ENCODE assay signal across 17 cellular contexts in genomic region chr20:47788741-47789080, GRCh38. TPM values are rescaled to one million over a fixed set of nuclear protein-coding genes. Genes with fewer than 3 reads are reported as not detected.
DNase-seq lines count a peak whose midpoint lies in the region; ATAC-seq and TF ChIP-seq lines count a peak whose summit lies in the region.
"Had no signal": no experiment of that assay in that cellular context is flagged by ENCODE, and none has a peak within 500 bp of the region (broad histone marks: within the 10 kb centered on the region; RNA-seq: fewer than 3 reads in every experiment).

No MANE protein-coding gene starts in this region.

- H3K79me1 ChIP-seq in mesenchymal stem cell (replicated peaks; ENCODE audit: low read length, poor library complexity, severe bottlenecking): peaks cover 3% of the 10 kb centered on the region

- H2AK5ac ChIP-seq in mesenchymal stem cell (ENCODE audit: low read length, severe bottlenecking): no peak overlapping the region

- BruUV-seq in MCF 10A (replicated peaks; lab: Mats Ljungman, UMichigan) (no TSS peak), mammary epithelial cell (replicated peaks; lab: Mats Ljungman, UMichigan) (no TSS peak)

- H3K79me2 ChIP-seq in mammary epithelial cell (ENCODE audit: insufficient read depth, low read length): peaks cover 12% of the 10 kb centered on the region

- no peaks in the 10 kb centered on the region for H4K20me1 ChIP-seq in mammary epithelial cell (ENCODE audit: insufficient read depth, low read length)

- no peak for DNase-seq in MCF 10A (ENCODE audit: unreplicated experiment)
- DNase-seq in mammary epithelial cell: no peak
- no peak for DNase-seq in mesenchymal stem cell
- DNase-seq in GM19238 (ENCODE audit: insufficient read length, low spot score): no peak
- DNase-seq in SIG-M5 treated with dmso at 0.1 percent for 504 hours (lab: John Stamatoyannopoulos, UW; ENCODE audit: unreplicated experiment): no peak
- DNase-seq: CD8-positive, alpha-beta T cell; COR-L47; DMS153; EL; GDM1; GM23248 had no signal

- 97% methylated on average over 8 of the region's 11 CpGs for WGBS in mammary epithelial cell (ENCODE audit: low coverage, missing lambda C conversion rate)
- 84% methylated on average over 11 of the region's 11 CpGs for WGBS in mesenchymal stem cell

- peaks cover 46% of the 10 kb centered on the region for H3K4me1 Mint-ChIP-seq in MCF 10A (ENCODE audit: insufficient read depth, unreplicated experiment)

- no peaks in the 10 kb centered on the region for H3K27me3 ChIP-seq in mammary epithelial cell (ENCODE audit: insufficient read depth, low read length)
- H3K27me3 ChIP-seq in mesenchymal stem cell (ENCODE audit: control insufficient read depth in 1 of 2, insufficient read depth in 1 of 2, low read length in 2 of 2): peaks cover 13 to 43% of the 10 kb centered on the region in 2 experiments
- H3K27me3 ChIP-seq in rectal smooth muscle tissue (ENCODE audit: control insufficient read depth, insufficient read depth, low read length): no peaks in the 10 kb centered on the region

- H3K36me3 Mint-ChIP-seq in MCF 10A (ENCODE audit: insufficient read depth, unreplicated experiment): peaks cover 14% of the 10 kb centered on the region
- H3K36me3 Mint-ChIP-seq: CD8-positive, alpha-beta T cell had no signal

- in situ Hi-C loops in mammary epithelial cell (cut with MboI; ENCODE audit: low sequenced_read_pairs in 2 of 2): loop anchor here (5.0 to 10.0 kb wide), 5 partner anchors 139 to 836 kb away; no protein-coding TSS in a partner anchor

- no peak overlapping the region for H2BK5ac ChIP-seq in mesenchymal stem cell (ENCODE audit: low read depth, low read length, poor library complexity, severe bottlenecking)

- no peaks in the 10 kb centered on the region for H3K9me3 Mint-ChIP-seq in MCF 10A (ENCODE audit: unreplicated experiment)
- H3K9me3 Mint-ChIP-seq: CD8-positive, alpha-beta T cell had no signal

- H2BK12ac ChIP-seq in mesenchymal stem cell (ENCODE audit: low read length in 2 of 2): peak overlapping the region; percentile 73 to 75

- no peak overlapping the region for H3K9ac ChIP-seq in mammary epithelial cell (ENCODE audit: insufficient read depth, low read length)
- no peak overlapping the region for H3K9ac ChIP-seq in mesenchymal stem cell (ENCODE audit: low read length)
- no peak overlapping the region for H3K9ac ChIP-seq in rectal smooth muscle tissue (ENCODE audit: low read length)
- H3K9ac ChIP-seq: GM23248 had no signal

- CTCF ChIA-PET in MCF 10A (lab: Yijun Ruan, JAX): interaction anchor here (0.6 to 1.2 kb wide), 5 partner anchors 10 to 833 kb away, joined by 3 to 15 read pairs (median 3); no protein-coding TSS in a partner anchor
- CTCF ChIA-PET in mammary epithelial cell (lab: Charles Lee; ENCODE audit: low non-redundant PET): no interaction called here

- H3K4me2 ChIP-seq in mammary epithelial cell (ENCODE audit: insufficient read depth, low read depth, low read length): no peak overlapping the region
- H3K4me2 ChIP-seq in mesenchymal stem cell (ENCODE audit: low read length, poor library complexity, severe bottlenecking): no peak overlapping the region

- no peak overlapping the region for H3K4me3 Mint-ChIP-seq in MCF 10A (ENCODE audit: unreplicated experiment)
- H3K4me3 Mint-ChIP-seq: CD8-positive, alpha-beta T cell had no signal

- peak overlapping the region; percentile 66 for H4K91ac ChIP-seq in mesenchymal stem cell (ENCODE audit: low read length)

- H3K9me3 ChIP-seq in mammary epithelial cell (replicated peaks; ENCODE audit: insufficient read depth, low read length) (no peaks in the 10 kb centered on the region), mesenchymal stem cell (ENCODE audit: control insufficient read depth, low read length) (no peaks in the 10 kb centered on the region)

- H3K23ac ChIP-seq in mesenchymal stem cell (ENCODE audit: low read length in 2 of 2): no peak overlapping the region

- H3K27ac Mint-ChIP-seq in MCF 10A (ENCODE audit: low read depth, unreplicated experiment): peak overlapping the region; percentile 94
- H3K27ac Mint-ChIP-seq: CD14-positive monocyte; CD8-positive, alpha-beta T cell had no signal

- TF ChIP-seq CTCF in MCF 10A (IDR thresholded peaks at IDR 0.05; ENCODE audit: unreplicated experiment) (no peak), mammary epithelial cell (conservative IDR thresholded peaks at IDR 0.05 in 1 of 2, IDR thresholded peaks at IDR 0.05 in 1 of 2; ENCODE audit: extremely low read depth in 1 of 2, insufficient read depth in 1 of 2, low read depth in 1 of 2, low read length in 2 of 2) (no peak)

- POLR2A ChIA-PET in MCF 10A (lab: Yijun Ruan, JAX): interaction anchor here (0.6 to 2.8 kb wide), 7 partner anchors 56 to 1111 kb away, joined by 3 to 23 read pairs (median 3); no protein-coding TSS in a partner anchor

- peak overlapping the region in 1 of 2 experiments; percentile 72 for H3K14ac ChIP-seq in mesenchymal stem cell (ENCODE audit: low read length in 2 of 2)

- H3K4ac ChIP-seq in mesenchymal stem cell (ENCODE audit: low read depth in 1 of 2, low read length in 2 of 2): peak overlapping the region; percentile 1 to 41

- H2BK120ac ChIP-seq in mesenchymal stem cell (ENCODE audit: low read depth, low read length): peak overlapping the region; percentile 11

- H2AFZ ChIP-seq in mammary epithelial cell (ENCODE audit: low read depth, low read length) (no peak overlapping the region), mesenchymal stem cell (ENCODE audit: low read depth, low read length) (no peak overlapping the region)
- H2AFZ ChIP-seq: GM23248 had no signal

- no peaks in the 10 kb centered on the region for H3K36me3 ChIP-seq in mammary epithelial cell (ENCODE audit: insufficient read depth, low read length)
- H3K36me3 ChIP-seq in mesenchymal stem cell (ENCODE audit: control insufficient read depth in 1 of 2, insufficient read depth in 2 of 2, low read depth in 1 of 2, low read length in 2 of 2): no peaks in the 10 kb centered on the region
- H3K36me3 ChIP-seq in rectal smooth muscle tissue (ENCODE audit: control insufficient read depth, insufficient read depth, low read length): no peaks in the 10 kb centered on the region

- no peaks in the 10 kb centered on the region for H3K27me3 Mint-ChIP-seq in MCF 10A (ENCODE audit: insufficient read depth, unreplicated experiment)

- H3K4me1 ChIP-seq in mammary epithelial cell (ENCODE audit: insufficient read depth, low read length) (peaks cover 54% of the 10 kb centered on the region), mesenchymal stem cell (ENCODE audit: control insufficient read depth, insufficient read depth, low read depth, low read length) (peaks cover 23% of the 10 kb centered on the region), rectal smooth muscle tissue (ENCODE audit: control insufficient read depth, insufficient read depth, low read length) (peaks cover 24% of the 10 kb centered on the region)

- peak overlapping the region; percentile 4 for H2BK15ac ChIP-seq in mesenchymal stem cell (ENCODE audit: low read depth, poor library complexity, severe bottlenecking)

- peak overlapping the region; percentile 25 to 84 for H3K18ac ChIP-seq in mesenchymal stem cell (ENCODE audit: low read depth in 1 of 2, low read length in 2 of 2)

- ATAC-seq in HG02884 (IDR thresholded peaks at IDR 0.05; ENCODE audit: unreplicated experiment) (no peak), HG03025 (IDR thresholded peaks at IDR 0.05; ENCODE audit: low FRiP score, unreplicated experiment) (no peak)
- ATAC-seq: CD8-positive, alpha-beta T cell; HCT116 had no signal

- no peak overlapping the region for H4K8ac ChIP-seq in mesenchymal stem cell (ENCODE audit: low read length)

- dilution Hi-C loops in mammary epithelial cell (cut with HindIII; ENCODE audit: low sequenced_read_pairs): loop anchor here (10.0 kb wide), 1 partner anchor 114 kb away; no protein-coding TSS in a partner anchor

- H3K27ac ChIP-seq in mammary epithelial cell (ENCODE audit: insufficient read depth, low read depth, low read length) (no peak overlapping the region), mesenchymal stem cell (ENCODE audit: low read length, poor library complexity, severe bottlenecking) (no peak overlapping the region), rectal smooth muscle tissue (ENCODE audit: low read depth, low read length) (peak overlapping the region; percentile 43)
- H3K27ac ChIP-seq: 22Rv1, GM23248 had no signal

- intact Hi-C loops in MCF 10A (cut with micrococcal nuclease) (no loop called here), mammary epithelial cell (cut with micrococcal nuclease) (loop anchor here (5.0 kb wide), 1 partner anchor 224 kb away; no protein-coding TSS in a partner anchor)

- H3K4me3 ChIP-seq in mammary epithelial cell (replicated peaks in 1 of 3; ENCODE audit: insufficient read depth in 1 of 3, low read depth in 2 of 3, low read length in 3 of 3) (no peak overlapping the region), mesenchymal stem cell (ENCODE audit: insufficient read depth in 1 of 2, low read depth in 1 of 2, low read length in 2 of 2) (no peak overlapping the region), rectal smooth muscle tissue (ENCODE audit: low read length) (no peak overlapping the region)
- H3K4me3 ChIP-seq: GM23248 had no signal

RNA-seq across cellular contexts. Expression of gene SULF2, which starts 3.4 kb away (rescaled TPM):
- total RNA-seq in MCF 10A (2022) (68.7 and 82.2 TPM in 2 replicates), mammary epithelial cell (100 to 1,000 TPM; 256 to 276 TPM)
- 44.0 TPM for polyA plus RNA-seq in mammary epithelial cell
- polyA minus RNA-seq in mammary epithelial cell: 176 TPM
- polyA plus RNA-seq in mesenchymal stem cell (2013, experiment 1 of 2): 216 TPM
- 209 TPM for polyA plus RNA-seq in mesenchymal stem cell (2013, experiment 2 of 2)
